Comparison of ENCODE assay signal across 19 cellular contexts in genomic region chr9:96762562-96762961, GRCh38.
"Had no signal": no experiment of that assay in that cellular context is flagged by ENCODE, and none has a peak within 500 bp of the region (broad histone marks: within the 10 kb centered on the region; RNA-seq: fewer than 3 reads in every experiment).

No MANE protein-coding gene starts in this region.

- H3K4me3 ChIP-seq: colonic mucosa, heart left ventricle, mucosa of descending colon, sigmoid colon, skin epidermis, stomach had no signal

- H3K4me1 ChIP-seq: colonic mucosa, heart left ventricle, sigmoid colon, stomach had no signal

- H3K27ac ChIP-seq: colonic mucosa, heart left ventricle, neutrophil, sigmoid colon, skin epidermis, stomach had no signal

- ATAC-seq: esophagus mucosa; heart left ventricle; mucosa of descending colon; naive thymus-derived CD8-positive, alpha-beta T cell had no signal

- H3K27me3 ChIP-seq: colonic mucosa, heart left ventricle, neutrophil, sigmoid colon, stomach had no signal

- FAIRE-seq: frontal cortex, islet of Langerhans had no signal

- DNase-seq: colonic mucosa; effector CD4-positive, alpha-beta T cell; heart left ventricle; hypothalamus; kidney glomerular epithelial cell; mammary epithelial cell; mucosa of descending colon; naive thymus-derived CD8-positive, alpha-beta T cell; sigmoid colon; stimulated activated CD4-positive, alpha-beta T cell treated with anti-CD3 and anti-CD28 coated beads, Interleukin-2, amount 100 ng/mL, for 24 hours; stimulated activated CD4-positive, alpha-beta T cell treated with anti-CD3 and anti-CD28 coated beads, Interleukin-4, amount 100 ng/mL, for 4 hours; stimulated activated naive CD4-positive, alpha-beta T cell; stomach; trophoblast cell had no signal
